In the genomic region with DNA sequence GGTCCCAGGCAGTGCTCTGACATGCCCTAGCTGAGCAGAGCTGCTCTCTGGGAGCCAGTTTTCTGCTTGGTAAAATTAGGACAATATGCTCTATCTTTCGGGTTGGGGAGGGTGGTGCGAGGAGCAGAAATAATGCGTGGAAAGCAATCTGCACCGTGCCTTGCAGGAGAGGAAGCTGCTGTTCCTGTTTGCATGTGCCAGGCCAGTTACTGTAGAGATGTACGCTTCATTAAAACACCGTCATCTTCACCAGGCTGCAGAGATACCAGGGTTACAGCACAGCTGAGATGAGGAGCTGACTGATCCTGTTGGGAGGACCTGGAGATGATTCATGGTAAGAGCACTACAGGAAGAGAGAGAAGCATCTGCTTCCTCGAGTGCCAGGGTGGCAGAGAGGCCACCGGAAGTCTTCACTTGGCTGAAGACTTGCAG, we compare ENCODE assay signal across 9 cellular contexts. TPM values are rescaled to one million over a fixed set of nuclear protein-coding genes. Genes with fewer than 3 reads are reported as not detected.
DNase-seq lines count a peak whose midpoint lies in the region; ATAC-seq and TF ChIP-seq lines count a peak whose summit lies in the region.
"Had no signal": no experiment of that assay in that cellular context is flagged by ENCODE, and none has a peak within 500 bp of the region (broad histone marks: within the 10 kb centered on the region; RNA-seq: fewer than 3 reads in every experiment).

No MANE protein-coding gene starts in this region.

- peak overlapping the region; percentile 79 for H3K27ac Mint-ChIP-seq in activated naive CD4-positive, alpha-beta T cell treated with anti-CD3 and anti-CD28 coated beads, Interleukin-2, amount 50 U/mL, for 24 hours
- peak overlapping the region; percentile 63 to 92 (median 88) for H3K27ac Mint-ChIP-seq in naive thymus-derived CD8-positive, alpha-beta T cell
- H3K27ac Mint-ChIP-seq in type B pancreatic cell, result no peak overlapping the region

- no peaks in the 10 kb centered on the region for H3K79me2 ChIP-seq in MM.1S (ENCODE audit: low read length)

- no peak for TF ChIP-seq CTCF in MM.1S (IDR thresholded peaks at IDR 0.05; ENCODE audit: low read length)
- no peak for TF ChIP-seq CTCF in type B pancreatic cell (conservative IDR thresholded peaks at IDR 0.05)

- no peak overlapping the region for H3K4me2 ChIP-seq in MM.1S (ENCODE audit: low read depth, low read length)

- H3K4me3 Mint-ChIP-seq in activated naive CD4-positive, alpha-beta T cell treated with anti-CD3 and anti-CD28 coated beads, Interleukin-2, amount 50 U/mL, for 24 hours, result peak overlapping the region; percentile 63
- H3K4me3 Mint-ChIP-seq in naive thymus-derived CD8-positive, alpha-beta T cell, result peak overlapping the region; percentile 54 to 83 (median 74)
- no peak overlapping the region for H3K4me3 Mint-ChIP-seq in type B pancreatic cell

- DNase-seq in Daoy (ENCODE audit: low read depth) (peak; percentile 9), MM.1S (no peak), type B pancreatic cell (ENCODE audit: extremely low spot score, unreplicated experiment) (no peak), SK-N-DZ (ENCODE audit: low spot score) (no peak)
- peak in 5 of 10 donors; percentile 5 to 39 (median 22) for DNase-seq in naive thymus-derived CD8-positive, alpha-beta T cell

- H3K9me3 ChIP-seq in MM.1S (replicated peaks; ENCODE audit: insufficient read depth, low read length), result no peaks in the 10 kb centered on the region
- H3K9me3 ChIP-seq: SJSA1 had no signal

- no peaks in the 10 kb centered on the region for H3K36me3 Mint-ChIP-seq in activated naive CD4-positive, alpha-beta T cell treated with anti-CD3 and anti-CD28 coated beads, Interleukin-2, amount 50 U/mL, for 24 hours
- no peaks in the 10 kb centered on the region for H3K36me3 Mint-ChIP-seq in naive thymus-derived CD8-positive, alpha-beta T cell
- no peaks in the 10 kb centered on the region for H3K36me3 Mint-ChIP-seq in type B pancreatic cell

- peaks cover 30% of the 10 kb centered on the region for H3K4me1 ChIP-seq in MM.1S (ENCODE audit: low read length)
- H3K4me1 ChIP-seq: SJSA1 had no signal

- H3K27ac ChIP-seq in MM.1S (ENCODE audit: low read length), result no peak overlapping the region
- H3K27ac ChIP-seq: SJSA1 had no signal

- no peaks in the 10 kb centered on the region for H3K9me2 ChIP-seq in MM.1S (replicated peaks; ENCODE audit: insufficient read depth, low read length)

- H3K27me3 Mint-ChIP-seq in activated naive CD4-positive, alpha-beta T cell treated with anti-CD3 and anti-CD28 coated beads, Interleukin-2, amount 50 U/mL, for 24 hours, result no peaks in the 10 kb centered on the region
- H3K27me3 Mint-ChIP-seq in naive thymus-derived CD8-positive, alpha-beta T cell, result no peaks in the 10 kb centered on the region
- H3K27me3 Mint-ChIP-seq in type B pancreatic cell, result no peaks in the 10 kb centered on the region

- H2AFZ ChIP-seq in MM.1S (ENCODE audit: low read length), result peak overlapping the region; percentile 49; the same call in 1 of the 2 replicates

- H3K9me3 Mint-ChIP-seq in activated naive CD4-positive, alpha-beta T cell treated with anti-CD3 and anti-CD28 coated beads, Interleukin-2, amount 50 U/mL, for 24 hours, result no peaks in the 10 kb centered on the region
- no peaks in the 10 kb centered on the region for H3K9me3 Mint-ChIP-seq in naive thymus-derived CD8-positive, alpha-beta T cell
- no peaks in the 10 kb centered on the region for H3K9me3 Mint-ChIP-seq in type B pancreatic cell

- no peaks in the 10 kb centered on the region for H3K27me3 ChIP-seq in MM.1S (replicated peaks; ENCODE audit: insufficient read depth, low read length)
- H3K27me3 ChIP-seq: SJSA1 had no signal

- POLR2A ChIA-PET in naive thymus-derived CD8-positive, alpha-beta T cell (lab: Charles Lee), result interaction anchor here (0.7 to 2.4 kb wide), 4 partner anchors 24 to 33 kb away, joined by 3 to 13 read pairs (median 6); a partner anchor contains a TSS

- H3K4me1 Mint-ChIP-seq in activated naive CD4-positive, alpha-beta T cell treated with anti-CD3 and anti-CD28 coated beads, Interleukin-2, amount 50 U/mL, for 24 hours, result peaks cover 31% of the 10 kb centered on the region
- H3K4me1 Mint-ChIP-seq in naive thymus-derived CD8-positive, alpha-beta T cell, result peaks cover 14 to 38% (median 34%) of the 10 kb centered on the region in 4 donors
- peaks cover 4% of the 10 kb centered on the region for H3K4me1 Mint-ChIP-seq in type B pancreatic cell (ENCODE audit: unreplicated experiment)

- no peaks in the 10 kb centered on the region for H3K36me3 ChIP-seq in MM.1S (replicated peaks; ENCODE audit: insufficient read depth, low read length)
- H3K36me3 ChIP-seq: SJSA1 had no signal

- ATAC-seq in naive thymus-derived CD8-positive, alpha-beta T cell, result peak; percentile 73 to 74
- ATAC-seq in HG02623 (IDR thresholded peaks at IDR 0.05; ENCODE audit: unreplicated experiment) (no peak), GM21515 (IDR thresholded peaks at IDR 0.05; ENCODE audit: unreplicated experiment) (no peak)

- H3F3A ChIP-seq in MM.1S (ENCODE audit: insufficient read depth, low read length), result peaks cover 22% of the 10 kb centered on the region

- H3K9ac ChIP-seq in MM.1S (ENCODE audit: low read length), result no peak overlapping the region

- no peak overlapping the region for H3K4me3 ChIP-seq in MM.1S (ENCODE audit: low read length)
- H3K4me3 ChIP-seq: SJSA1 had no signal

- no peaks in the 10 kb centered on the region for H4K20me1 ChIP-seq in MM.1S (ENCODE audit: insufficient read depth, low read length)

RNA-seq across cellular contexts. Expression of a gene that starts 29.5 kb away (rescaled TPM):
- 10.7 and 33.4 TPM in 2 replicates for total RNA-seq in Daoy (2014; rRNA removed; shearing (Covaris generic))
- total RNA-seq in naive thymus-derived CD8-positive, alpha-beta T cell, result 10 to 100 TPM; 62.6 to 77.1 TPM
- polyA plus RNA-seq in naive thymus-derived CD8-positive, alpha-beta T cell, result 10 to 100 TPM; 72.7 to 80.7 (median 78.3) TPM
- total RNA-seq in type B pancreatic cell (ENCODE audit: low replicate concordance), result 19.7 and 23.6 TPM in 2 replicates
- polyA plus RNA-seq in SK-N-DZ (2014; cell fraction: cytosol; rRNA removed), result 2.2 and 4.8 TPM in 2 replicates
- polyA plus RNA-seq in SK-N-DZ (2014; cell fraction: nucleus; rRNA removed), result 2.2 and 2.7 TPM in 2 replicates

Comparison
In these comparisons a context has a peak if more than half of its experiments do, and no peak if none do; other contexts are left out.
1. ATAC-seq: peak in naive thymus-derived CD8-positive, alpha-beta T cell (2 of 2); none in HG02623 (single experiment) and GM21515 (single experiment).